Comparison of ENCODE assay signal across 8 cellular contexts in the genomic region with DNA sequence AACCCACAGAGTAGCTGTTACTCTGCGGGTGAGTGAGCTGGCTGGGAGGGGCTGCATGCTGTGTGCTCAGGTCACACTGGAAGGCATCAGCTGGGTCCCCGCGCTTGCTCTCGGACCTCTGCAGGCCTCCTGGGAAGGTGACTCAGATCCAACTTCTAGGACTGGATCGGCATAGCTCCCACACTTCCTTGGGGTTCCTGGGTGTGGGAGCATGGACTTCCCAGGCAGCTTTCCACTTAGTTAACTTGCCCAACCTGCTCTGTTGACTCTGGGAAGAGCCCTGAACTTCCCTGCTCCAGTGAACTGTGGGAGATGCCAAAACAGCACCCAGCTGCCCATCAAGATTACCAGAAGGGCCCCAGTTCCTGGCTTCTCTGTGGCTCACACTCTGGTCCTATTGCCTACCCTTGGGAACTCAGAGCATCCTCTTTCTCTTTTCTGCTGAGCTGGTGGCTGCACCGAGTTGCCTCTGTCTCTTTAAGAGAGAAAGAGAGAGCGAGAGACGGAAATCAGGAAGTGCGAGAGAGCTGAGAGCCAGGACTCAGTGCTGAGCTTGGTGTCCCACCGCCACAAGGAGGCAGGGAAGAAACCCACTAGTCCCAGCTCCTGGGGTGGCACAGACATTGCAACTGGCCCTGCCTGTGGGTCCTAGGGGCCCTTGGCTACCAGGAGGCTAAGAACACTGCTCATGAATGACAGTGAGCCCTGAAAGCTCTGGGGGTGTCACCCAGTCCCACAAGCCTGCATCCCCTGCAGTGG. TPM values are rescaled to one million over a fixed set of nuclear protein-coding genes. Genes with fewer than 3 reads are reported as not detected.
DNase-seq lines count a peak whose midpoint lies in the region; ATAC-seq, FAIRE-seq and TF ChIP-seq lines count a peak whose summit lies in the region.

Gene IKBKE, plus strand, starts transcription at position 544 of the 759 bp plus-strand sequence. CDS start 2,752 bp downstream, outside the sequence.

- H2BK15ac ChIP-seq in H1 (ENCODE audit: low read length) = peak within 1 kb of the TSS; percentile 92; the same call in 1 of the 2 replicates
- peak within 1 kb of the TSS; percentile 82 for H2BK15ac ChIP-seq in mesenchymal stem cell (ENCODE audit: low read depth, poor library complexity, severe bottlenecking)

- TF ChIP-seq CTCF in HFF-Myc (IDR thresholded peaks at IDR 0.05; ENCODE audit: low read depth, low read length, missing control alignments) = peak; percentile 21
- TF ChIP-seq CTCF in NB4 (IDR thresholded peaks at IDR 0.05; ENCODE audit: low read depth, low read length) = peak; percentile 24
- TF ChIP-seq CTCF in H1 (IDR thresholded peaks at IDR 0.05; ENCODE audit: control extremely low read depth in 1 of 3, insufficient read depth in 1 of 3, low read depth in 1 of 3, low read length in 3 of 3) = peak in 1 of 3 experiments; percentile 18; a peak in 1 of 4 replicates

- peaks cover 3 to 47% (median 25%) of the 10 kb centered on the region in 4 experiments for H3K4me1 ChIP-seq in H1 (replicated peaks in 1 of 4; ENCODE audit: control insufficient read depth in 3 of 4, insufficient read depth in 4 of 4, low read length in 3 of 4)
- H3K4me1 ChIP-seq in mesenchymal stem cell (ENCODE audit: control insufficient read depth, insufficient read depth, low read depth, low read length) = peaks cover 41% of the 10 kb centered on the region

- H4K5ac ChIP-seq in H1 (ENCODE audit: insufficient read length, low read depth, low read length) = peak within 1 kb of the TSS; percentile 82

- no peaks in the 10 kb centered on the region for H4K20me1 ChIP-seq in H1 (replicated peaks in 1 of 2; ENCODE audit: control insufficient read depth in 1 of 2, insufficient read depth in 2 of 2, low read length in 2 of 2)

- H3K4me3 ChIP-seq in HFF-Myc (replicated peaks; ENCODE audit: low read depth, low read length) = peak within 1 kb of the TSS; percentile 76
- H3K4me3 ChIP-seq in NB4 (ENCODE audit: low read depth, low read length) = peak within 1 kb of the TSS; percentile 94
- H3K4me3 ChIP-seq in H1 (ENCODE audit: extremely low read depth in 1 of 4, insufficient read depth in 2 of 4, low read depth in 3 of 4, low read length in 4 of 4) = peak within 1 kb of the TSS; percentile 31 to 65 (median 51)
- peak within 1 kb of the TSS; percentile 74 to 89 for H3K4me3 ChIP-seq in mesenchymal stem cell (ENCODE audit: insufficient read depth in 1 of 2, low read depth in 1 of 2, low read length in 2 of 2)

- H2BK12ac ChIP-seq in H1 (ENCODE audit: low read depth, low read length) (peak within 1 kb of the TSS; percentile 81; the same call in 1 of the 2 replicates), mesenchymal stem cell (ENCODE audit: low read length in 2 of 2) (peak within 1 kb of the TSS; percentile 55 to 96)

- CTCF ChIA-PET in activated CD4-positive, alpha-beta T cell treated with anti-CD3 and anti-CD28 coated beads for 36 hours (lab: Charles Lee) = interaction anchor here (0.6 to 3.2 kb wide), 25 partner anchors 9 to 439 kb away, joined by 3 to 38 read pairs (median 5); partner anchors contain the start of gene DYRK3
- CTCF ChIA-PET in activated CD4-positive, alpha-beta T cell treated with anti-CD3 and anti-CD28 coated beads, Interleukin-2, amount 10 ng/mL, durations not matched to agents 7 days and 5 days (lab: Charles Lee) = interaction anchor here (0.6 to 3.3 kb wide), 21 partner anchors 8 to 686 kb away, joined by 3 to 29 read pairs (median 5); partner anchors contain the start of genes DYRK3, EIF2D and RASSF5
- CTCF ChIA-PET in H1 (lab: Charles Lee; ENCODE audit: partially characterized antibody) = interaction anchor here (0.7 to 6.0 kb wide), 19 partner anchors 9 to 321 kb away, joined by 3 to 76 read pairs (median 5); partner anchors contain the start of gene RASSF5

- H3K79me1 ChIP-seq in H1 (ENCODE audit: low read depth, low read length) = no peaks in the 10 kb centered on the region; the same call in 1 of the 2 replicates
- peaks cover 7% of the 10 kb centered on the region for H3K79me1 ChIP-seq in mesenchymal stem cell (replicated peaks; ENCODE audit: low read length, poor library complexity, severe bottlenecking)

- H2AK5ac ChIP-seq in H1 (ENCODE audit: low read depth, low read length) (no peak within 1 kb of the TSS), mesenchymal stem cell (ENCODE audit: low read length, severe bottlenecking) (peak within 1 kb of the TSS; percentile 34)

- WGBS in H1 (ENCODE audit: extremely low coverage in 1 of 2, insufficient coverage in 1 of 2, insufficient read length in 1 of 2, insufficient replicate concordance in 2 of 2, low coverage in 1 of 2, low lambda C conversion rate in 2 of 2, missing lambda C conversion rate in 1 of 2), 2 experiments = 33% methylated on average over 8 of the region's 10 CpGs; no CpG with 5 or more reads in 1 of the 2 experiments
- 2% methylated on average over 10 of the region's 10 CpGs for WGBS in mesenchymal stem cell

- peaks cover 9% of the 10 kb centered on the region; the same call in 1 of the 2 replicates for H3K23me2 ChIP-seq in H1 (ENCODE audit: low read depth, low read length)

- no peaks in the 10 kb centered on the region for H3K9me3 Mint-ChIP-seq in activated CD4-positive, alpha-beta T cell treated with anti-CD3 and anti-CD28 coated beads for 36 hours (ENCODE audit: low read depth)
- H3K9me3 Mint-ChIP-seq in activated CD4-positive, alpha-beta T cell treated with anti-CD3 and anti-CD28 coated beads, Interleukin-2, amount 10 ng/mL, durations not matched to agents 7 days and 5 days = no peaks in the 10 kb centered on the region

- POLR2A ChIA-PET in activated CD4-positive, alpha-beta T cell treated with anti-CD3 and anti-CD28 coated beads for 36 hours (lab: Charles Lee) = interaction anchor here (0.6 to 1.6 kb wide), 7 partner anchors 9 to 269 kb away, joined by 3 to 6 read pairs (median 3); partner anchors contain the start of gene DYRK3
- POLR2A ChIA-PET in activated CD4-positive, alpha-beta T cell treated with anti-CD3 and anti-CD28 coated beads, Interleukin-2, amount 10 ng/mL, durations not matched to agents 7 days and 5 days (lab: Charles Lee) = interaction anchor here (0.6 to 1.4 kb wide), 2 partner anchors 85 to 93 kb away, joined by 3 to 4 read pairs; no protein-coding TSS in a partner anchor
- POLR2A ChIA-PET in H1 (lab: Charles Lee; ENCODE audit: partially characterized antibody) = interaction anchor here (0.6 to 2.2 kb wide), 9 partner anchors 8 to 140 kb away, joined by 3 to 14 read pairs (median 4); partner anchors contain the start of gene RASSF5

- H3K27ac ChIP-seq in H1 (ENCODE audit: low read depth, low read length) = no peak within 1 kb of the TSS
- peak within 1 kb of the TSS; percentile 88 for H3K27ac ChIP-seq in mesenchymal stem cell (ENCODE audit: low read length, poor library complexity, severe bottlenecking)
- peak within 1 kb of the TSS; percentile 23 for H3K27ac ChIP-seq in substantia nigra (ENCODE audit: low read depth, low read length, poor library complexity, severe bottlenecking)

- H2BK20ac ChIP-seq in H1 (ENCODE audit: low read length) = peak within 1 kb of the TSS; percentile 95

- peaks cover 92% of the 10 kb centered on the region for H3K4me1 Mint-ChIP-seq in activated CD4-positive, alpha-beta T cell treated with anti-CD3 and anti-CD28 coated beads for 36 hours
- peaks cover 88% of the 10 kb centered on the region for H3K4me1 Mint-ChIP-seq in activated CD4-positive, alpha-beta T cell treated with anti-CD3 and anti-CD28 coated beads, Interleukin-2, amount 10 ng/mL, durations not matched to agents 7 days and 5 days

- H3K18ac ChIP-seq in H1 (ENCODE audit: extremely low read depth, low read length) (peak within 1 kb of the TSS; percentile 91), mesenchymal stem cell (ENCODE audit: low read depth in 1 of 2, low read length in 2 of 2) (peak within 1 kb of the TSS; percentile 86 to 100)

- H3K4ac ChIP-seq in H1 (replicated peaks; ENCODE audit: insufficient read length, low read depth, low read length) (peak within 1 kb of the TSS; percentile 22), mesenchymal stem cell (ENCODE audit: low read depth in 1 of 2, low read length in 2 of 2) (peak within 1 kb of the TSS; percentile 82 to 97)

- intact Hi-C loops in activated CD4-positive, alpha-beta T cell treated with anti-CD3 and anti-CD28 coated beads for 36 hours (cut with DNase I, micrococcal nuclease) = loop anchor here (1.0 to 10.0 kb wide), 5 partner anchors 37 to 445 kb away; partner anchors contain the start of genes RASSF5 (in 2 of the 2) and IL24 (in 1 of the 2)

- H3K9me3 ChIP-seq in H1 (ENCODE audit: insufficient read depth in 2 of 2, low read depth in 1 of 2, low read length in 1 of 2) = no peaks in the 10 kb centered on the region
- H3K9me3 ChIP-seq in mesenchymal stem cell (ENCODE audit: control insufficient read depth, low read length) = no peaks in the 10 kb centered on the region

- TF ChIP-seq RAD21 in H1 (IDR thresholded peaks at IDR 0.05 in 1 of 2, conservative IDR thresholded peaks at IDR 0.05 in 1 of 2; ENCODE audit: low read depth in 2 of 2, low read length in 2 of 2) = no peak

- peak within 1 kb of the TSS; percentile 67 for H2BK120ac ChIP-seq in H1 (replicated peaks; ENCODE audit: low read depth, low read length)
- peak within 1 kb of the TSS; percentile 84 for H2BK120ac ChIP-seq in mesenchymal stem cell (ENCODE audit: low read depth, low read length)

- peak within 1 kb of the TSS; percentile 91 for H3K27ac Mint-ChIP-seq in activated CD4-positive, alpha-beta T cell treated with anti-CD3 and anti-CD28 coated beads for 36 hours
- H3K27ac Mint-ChIP-seq in activated CD4-positive, alpha-beta T cell treated with anti-CD3 and anti-CD28 coated beads, Interleukin-2, amount 10 ng/mL, durations not matched to agents 7 days and 5 days = peak within 1 kb of the TSS; percentile 72

- H3K27me3 ChIP-seq in H1 (replicated peaks in 1 of 4; ENCODE audit: control insufficient read depth in 3 of 4, extremely low read depth in 1 of 4, insufficient read depth in 3 of 4, low read length in 3 of 4) = peaks cover 0 to 3% (median 0%) of the 10 kb centered on the region in 4 experiments; a peak in 2 of 7 replicates
- H3K27me3 ChIP-seq in mesenchymal stem cell (ENCODE audit: control insufficient read depth in 1 of 2, insufficient read depth in 1 of 2, low read length in 2 of 2) = no peaks in the 10 kb centered on the region

- peak within 1 kb of the TSS; percentile 83 for H3K4me3 Mint-ChIP-seq in activated CD4-positive, alpha-beta T cell treated with anti-CD3 and anti-CD28 coated beads for 36 hours
- peak within 1 kb of the TSS; percentile 78 for H3K4me3 Mint-ChIP-seq in activated CD4-positive, alpha-beta T cell treated with anti-CD3 and anti-CD28 coated beads, Interleukin-2, amount 10 ng/mL, durations not matched to agents 7 days and 5 days

- peaks cover 26% of the 10 kb centered on the region for H3K36me3 Mint-ChIP-seq in activated CD4-positive, alpha-beta T cell treated with anti-CD3 and anti-CD28 coated beads for 36 hours (ENCODE audit: low read depth)
- H3K36me3 Mint-ChIP-seq in activated CD4-positive, alpha-beta T cell treated with anti-CD3 and anti-CD28 coated beads, Interleukin-2, amount 10 ng/mL, durations not matched to agents 7 days and 5 days (ENCODE audit: low read depth) = peaks cover 34% of the 10 kb centered on the region

- no peak for TF ChIP-seq EP300 in H1 (IDR thresholded peaks at IDR 0.05; ENCODE audit: borderline replicate concordance in 1 of 2, low read depth in 2 of 2, low read length in 2 of 2)

- TF ChIP-seq POLR2A in NB4 (IDR thresholded peaks at IDR 0.05; ENCODE audit: extremely low read depth, insufficient read length) (peak; percentile 66), H1 (IDR thresholded peaks at IDR 0.05; ENCODE audit: control extremely low read depth in 1 of 2, low read depth in 2 of 2, low read length in 2 of 2) (no peak)

- peak; percentile 53 for ATAC-seq in activated CD4-positive, alpha-beta T cell treated with anti-CD3 and anti-CD28 coated beads for 36 hours

- H3K36me3 ChIP-seq in H1 (ENCODE audit: control insufficient read depth in 2 of 4, insufficient read depth in 4 of 4, low read length in 3 of 4) (no peaks in the 10 kb centered on the region), mesenchymal stem cell (ENCODE audit: control insufficient read depth in 1 of 2, insufficient read depth in 2 of 2, low read depth in 1 of 2, low read length in 2 of 2) (peaks cover 12 to 16% of the 10 kb centered on the region in 2 experiments)

- H3K4me2 ChIP-seq in H1 (ENCODE audit: insufficient read depth in 1 of 2, low read depth in 2 of 2, low read length in 2 of 2) (peak within 1 kb of the TSS; percentile 77 to 95), mesenchymal stem cell (ENCODE audit: low read length, poor library complexity, severe bottlenecking) (peak within 1 kb of the TSS; percentile 93)

- H4K91ac ChIP-seq in H1 (replicated peaks; ENCODE audit: insufficient read length, low read length) (peak within 1 kb of the TSS; percentile 58), mesenchymal stem cell (ENCODE audit: low read length) (peak within 1 kb of the TSS; percentile 94)

- H4K8ac ChIP-seq in H1 (ENCODE audit: extremely low read depth, insufficient read depth, low read length) (peak within 1 kb of the TSS; percentile 79), mesenchymal stem cell (ENCODE audit: low read length) (peak within 1 kb of the TSS; percentile 77)

- FAIRE-seq in H1 (lab: Jason Lieb, UNC) = no peak

- H3K14ac ChIP-seq in H1 (ENCODE audit: insufficient read length) (no peak within 1 kb of the TSS), mesenchymal stem cell (ENCODE audit: low read length in 2 of 2) (peak within 1 kb of the TSS in 1 of 2 experiments; percentile 93)

- H3K79me2 ChIP-seq in H1 (ENCODE audit: control insufficient read depth in 1 of 2, insufficient read depth in 2 of 2, low read length in 2 of 2) = no peaks in the 10 kb centered on the region

- DNase-seq in activated CD4-positive, alpha-beta T cell treated with anti-CD3 and anti-CD28 coated beads for 36 hours = peak; percentile 74
- DNase-seq in activated CD4-positive, alpha-beta T cell treated with anti-CD3 and anti-CD28 coated beads for 1 hour = no peak
- DNase-seq in HFF-Myc (ENCODE audit: extremely low read depth, low read depth) (no peak), NB4 (ENCODE audit: low read depth) (peak; percentile 95), H1 (ENCODE audit: low read depth in 1 of 2, low spot score in 2 of 2) (peak in 1 of 2 experiments; percentile 68), mesenchymal stem cell (peak; percentile 86), substantia nigra (lab: John Stamatoyannopoulos, UW) (peak in 31 of 49 donors; percentile 14 to 60 (median 38))
- DNase-seq in activated CD4-positive, alpha-beta T cell treated with anti-CD3 and anti-CD28 coated beads, Interleukin-2, amount 10 ng/mL, durations not matched to agents 7 days and 5 days = peak; percentile 73

- H2BK5ac ChIP-seq in H1 (ENCODE audit: low read depth, low read length) (peak within 1 kb of the TSS; percentile 90; the same call in 1 of the 2 replicates), mesenchymal stem cell (ENCODE audit: low read depth, low read length, poor library complexity, severe bottlenecking) (peak within 1 kb of the TSS; percentile 82)

- no peak within 1 kb of the TSS for H3K56ac ChIP-seq in H1 (replicated peaks; ENCODE audit: insufficient read length, low read depth, low read length)

- no peak within 1 kb of the TSS for H3K23ac ChIP-seq in H1 (ENCODE audit: insufficient read length)
- H3K23ac ChIP-seq in mesenchymal stem cell (ENCODE audit: low read length in 2 of 2) = peak within 1 kb of the TSS in 1 of 2 experiments; percentile 80

- H3K9ac ChIP-seq in H1 (replicated peaks in 1 of 4; ENCODE audit: extremely low read depth in 1 of 4, low read depth in 3 of 4, low read length in 3 of 4) (peak within 1 kb of the TSS in 2 of 4 experiments; percentile 1 to 6; a peak in 3 of 7 replicates), mesenchymal stem cell (ENCODE audit: low read length) (peak within 1 kb of the TSS; percentile 86)

- H2AFZ ChIP-seq in H1 (ENCODE audit: low read length) (peak within 1 kb of the TSS; percentile 96), mesenchymal stem cell (ENCODE audit: low read depth, low read length) (peak within 1 kb of the TSS; percentile 60)

- H3K27me3 Mint-ChIP-seq in activated CD4-positive, alpha-beta T cell treated with anti-CD3 and anti-CD28 coated beads for 36 hours = no peaks in the 10 kb centered on the region
- no peaks in the 10 kb centered on the region for H3K27me3 Mint-ChIP-seq in activated CD4-positive, alpha-beta T cell treated with anti-CD3 and anti-CD28 coated beads, Interleukin-2, amount 10 ng/mL, durations not matched to agents 7 days and 5 days

RNA-seq across cellular contexts. Expression of gene IKBKE, which starts in this region (rescaled TPM):
- 10 to 100 TPM; 15.3 to 17.2 TPM for total RNA-seq in activated CD4-positive, alpha-beta T cell treated with anti-CD3 and anti-CD28 coated beads for 36 hours
- 10 to 100 TPM; 72.6 to 85.1 TPM for total RNA-seq in activated CD4-positive, alpha-beta T cell treated with anti-CD3 and anti-CD28 coated beads, Interleukin-2, amount 10 ng/mL, durations not matched to agents 7 days and 5 days
- total RNA-seq in H1 (2021; fragmentation: NEBNext Ultra II Directional; extraction: Animal tissue kit (Norgen Biotek cat#: 25700)) = 8.6 and 9.8 TPM in 2 replicates
- polyA plus RNA-seq in H1 (2011; rRNA removed) = 9.1 and 12.0 TPM in 2 replicates
- 9.0 TPM for polyA plus RNA-seq in H1 (2011; cell fraction: cytosol; rRNA removed)
- polyA plus RNA-seq in H1 (2011; cell fraction: nucleus; rRNA removed) = 24.8 TPM
- polyA plus RNA-seq in H1 (2012, experiment 1 of 2) = 7.5 to 13.1 TPM (median 12.1 TPM) in 4 replicates
- 7.7 TPM for polyA plus RNA-seq in H1 (2012, experiment 2 of 2)
- polyA plus RNA-seq in H1 (2013, experiment 1 of 2) = 4.2 TPM
- 3.9 TPM for polyA plus RNA-seq in H1 (2013, experiment 2 of 2)
- 13.0 and 19.8 TPM in 2 replicates for polyA minus RNA-seq in H1 (2011; rRNA and poly(A)+ RNA removed)
- 5.9 TPM for polyA minus RNA-seq in H1 (2011; cell fraction: cytosol; rRNA and poly(A)+ RNA removed)
- 15.1 TPM for polyA minus RNA-seq in H1 (2011; cell fraction: nucleus; rRNA and poly(A)+ RNA removed)
- 15.5 TPM for polyA plus RNA-seq in mesenchymal stem cell (2013, experiment 1 of 2)
- polyA plus RNA-seq in mesenchymal stem cell (2013, experiment 2 of 2) = 15.3 TPM

Comparison
In these comparisons a context has a peak if more than half of its experiments do, and no peak if none do; other contexts are left out.
1. DNase-seq: peak in activated CD4-positive, alpha-beta T cell treated with anti-CD3 and anti-CD28 coated beads for 36 hours (single experiment), NB4 (single experiment), activated CD4-positive, alpha-beta T cell treated with anti-CD3 and anti-CD28 coated beads, Interleukin-2, amount 10 ng/mL, durations not matched to agents 7 days and 5 days (single experiment), mesenchymal stem cell (single experiment) and substantia nigra (31 of 49); none in activated CD4-positive, alpha-beta T cell treated with anti-CD3 and anti-CD28 coated beads for 1 hour (single experiment) and HFF-Myc (single experiment).
2. Peak in every context shown above with its lines, with median percentiles within 50 percentile points of each other: H3K4me3 ChIP-seq.